ENCODE assay signal across 1 cellular context in genomic region chr4:94451669-94452475, GRCh38.
A peak's percentile ranks its signal among the peaks of the same experiment; 100 is the strongest.
TF ChIP-seq lines count a peak whose summit lies in the region.

A gene with protein sequence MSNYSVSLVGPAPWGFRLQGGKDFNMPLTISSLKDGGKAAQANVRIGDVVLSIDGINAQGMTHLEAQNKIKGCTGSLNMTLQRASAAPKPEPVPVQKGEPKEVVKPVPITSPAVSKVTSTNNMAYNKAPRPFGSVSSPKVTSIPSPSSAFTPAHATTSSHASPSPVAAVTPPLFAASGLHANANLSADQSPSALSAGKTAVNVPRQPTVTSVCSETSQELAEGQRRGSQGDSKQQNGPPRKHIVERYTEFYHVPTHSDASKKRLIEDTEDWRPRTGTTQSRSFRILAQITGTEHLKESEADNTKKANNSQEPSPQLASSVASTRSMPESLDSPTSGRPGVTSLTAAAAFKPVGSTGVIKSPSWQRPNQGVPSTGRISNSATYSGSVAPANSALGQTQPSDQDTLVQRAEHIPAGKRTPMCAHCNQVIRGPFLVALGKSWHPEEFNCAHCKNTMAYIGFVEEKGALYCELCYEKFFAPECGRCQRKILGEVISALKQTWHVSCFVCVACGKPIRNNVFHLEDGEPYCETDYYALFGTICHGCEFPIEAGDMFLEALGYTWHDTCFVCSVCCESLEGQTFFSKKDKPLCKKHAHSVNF (plus strand): TSS chr4:94451942. CDS start chr4:94455289, 3,347 bp downstream.

TF ChIP-seq in HEK293, 187 proteins besides CTCF, POLR2A, EP300 and RAD21 (continued from another document):
- TF ChIP-seq ZSCAN5A (tag by site-specific recombination; IDR thresholded peaks at IDR 0.05) (peak; percentile 50; the same call in 1 of the 2 replicates), ZNF791 (tag by site-specific recombination; IDR thresholded peaks at IDR 0.05) (no peak), ZFHX2 (tag by site-specific recombination; conservative IDR thresholded peaks at IDR 0.05) (0 out of 2 replicates have a peak, but pooled peaks have one; percentile 33), ZNF596 (tag by site-specific recombination; IDR thresholded peaks at IDR 0.05) (0 out of 2 replicates have a peak, but pooled peaks have one; percentile 35), SCRT1 (tag by site-specific recombination; IDR thresholded peaks at IDR 0.05; ENCODE audit: borderline replicate concordance) (peak; percentile 82), ZBTB11 (tag by site-specific recombination; conservative IDR thresholded peaks at IDR 0.05; ENCODE audit: low read depth) (peak; percentile 59), FEZF1 (tag by site-specific recombination; IDR thresholded peaks at IDR 0.05) (peak; percentile 86), GLIS2 (tag by site-specific recombination; IDR thresholded peaks at IDR 0.05) (peak; percentile 84), IKZF3 (tag by site-specific recombination; IDR thresholded peaks at IDR 0.05) (peak; percentile 41; the same call in 1 of the 2 replicates), ZNF449 (tag by site-specific recombination; IDR thresholded peaks at IDR 0.05) (peak; percentile 83), ZNF274 (IDR thresholded peaks at IDR 0.05; ENCODE audit: low read length) (no peak), ZNF274 (tag by site-specific recombination; IDR thresholded peaks at IDR 0.05; ENCODE audit: borderline replicate concordance) (no peak), ZNF76 (tag by site-specific recombination; IDR thresholded peaks at IDR 0.05; ENCODE audit: borderline replicate concordance, low read depth) (peak; percentile 78), ZNF777 (tag by site-specific recombination; IDR thresholded peaks at IDR 0.05; ENCODE audit: borderline replicate concordance) (peak; percentile 30; the same call in 1 of the 2 replicates), ZBTB20 (tag by site-specific recombination; IDR thresholded peaks at IDR 0.05) (peak; percentile 49; the same call in 1 of the 2 replicates)
- TF ChIP-seq, protein P1, sequence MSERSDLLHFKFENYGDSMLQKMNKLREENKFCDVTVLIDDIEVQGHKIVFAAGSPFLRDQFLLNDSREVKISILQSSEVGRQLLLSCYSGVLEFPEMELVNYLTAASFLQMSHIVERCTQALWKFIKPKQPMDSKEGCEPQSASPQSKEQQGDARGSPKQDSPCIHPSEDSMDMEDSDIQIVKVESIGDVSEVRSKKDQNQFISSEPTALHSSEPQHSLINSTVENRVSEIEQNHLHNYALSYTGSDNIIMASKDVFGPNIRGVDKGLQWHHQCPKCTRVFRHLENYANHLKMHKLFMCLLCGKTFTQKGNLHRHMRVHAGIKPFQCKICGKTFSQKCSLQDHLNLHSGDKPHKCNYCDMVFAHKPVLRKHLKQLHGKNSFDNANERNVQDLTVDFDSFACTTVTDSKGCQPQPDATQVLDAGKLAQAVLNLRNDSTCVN (tag by site-specific recombination; optimal IDR thresholded peaks at IDR 0.05) = peak; percentile 91
- TF ChIP-seq, protein P2, sequence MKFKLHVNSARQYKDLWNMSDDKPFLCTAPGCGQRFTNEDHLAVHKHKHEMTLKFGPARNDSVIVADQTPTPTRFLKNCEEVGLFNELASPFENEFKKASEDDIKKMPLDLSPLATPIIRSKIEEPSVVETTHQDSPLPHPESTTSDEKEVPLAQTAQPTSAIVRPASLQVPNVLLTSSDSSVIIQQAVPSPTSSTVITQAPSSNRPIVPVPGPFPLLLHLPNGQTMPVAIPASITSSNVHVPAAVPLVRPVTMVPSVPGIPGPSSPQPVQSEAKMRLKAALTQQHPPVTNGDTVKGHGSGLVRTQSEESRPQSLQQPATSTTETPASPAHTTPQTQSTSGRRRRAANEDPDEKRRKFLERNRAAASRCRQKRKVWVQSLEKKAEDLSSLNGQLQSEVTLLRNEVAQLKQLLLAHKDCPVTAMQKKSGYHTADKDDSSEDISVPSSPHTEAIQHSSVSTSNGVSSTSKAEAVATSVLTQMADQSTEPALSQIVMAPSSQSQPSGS (tag by site-specific recombination; IDR thresholded peaks at IDR 0.05; ENCODE audit: low read depth) = no peak
- TF ChIP-seq, protein P3, sequence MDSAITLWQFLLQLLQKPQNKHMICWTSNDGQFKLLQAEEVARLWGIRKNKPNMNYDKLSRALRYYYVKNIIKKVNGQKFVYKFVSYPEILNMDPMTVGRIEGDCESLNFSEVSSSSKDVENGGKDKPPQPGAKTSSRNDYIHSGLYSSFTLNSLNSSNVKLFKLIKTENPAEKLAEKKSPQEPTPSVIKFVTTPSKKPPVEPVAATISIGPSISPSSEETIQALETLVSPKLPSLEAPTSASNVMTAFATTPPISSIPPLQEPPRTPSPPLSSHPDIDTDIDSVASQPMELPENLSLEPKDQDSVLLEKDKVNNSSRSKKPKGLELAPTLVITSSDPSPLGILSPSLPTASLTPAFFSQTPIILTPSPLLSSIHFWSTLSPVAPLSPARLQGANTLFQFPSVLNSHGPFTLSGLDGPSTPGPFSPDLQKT (IDR thresholded peaks at IDR 0.05; ENCODE audit: borderline replicate concordance, low read depth, low read length) = peak; percentile 19; the same call in 1 of the 2 replicates
- TF ChIP-seq, protein P4, sequence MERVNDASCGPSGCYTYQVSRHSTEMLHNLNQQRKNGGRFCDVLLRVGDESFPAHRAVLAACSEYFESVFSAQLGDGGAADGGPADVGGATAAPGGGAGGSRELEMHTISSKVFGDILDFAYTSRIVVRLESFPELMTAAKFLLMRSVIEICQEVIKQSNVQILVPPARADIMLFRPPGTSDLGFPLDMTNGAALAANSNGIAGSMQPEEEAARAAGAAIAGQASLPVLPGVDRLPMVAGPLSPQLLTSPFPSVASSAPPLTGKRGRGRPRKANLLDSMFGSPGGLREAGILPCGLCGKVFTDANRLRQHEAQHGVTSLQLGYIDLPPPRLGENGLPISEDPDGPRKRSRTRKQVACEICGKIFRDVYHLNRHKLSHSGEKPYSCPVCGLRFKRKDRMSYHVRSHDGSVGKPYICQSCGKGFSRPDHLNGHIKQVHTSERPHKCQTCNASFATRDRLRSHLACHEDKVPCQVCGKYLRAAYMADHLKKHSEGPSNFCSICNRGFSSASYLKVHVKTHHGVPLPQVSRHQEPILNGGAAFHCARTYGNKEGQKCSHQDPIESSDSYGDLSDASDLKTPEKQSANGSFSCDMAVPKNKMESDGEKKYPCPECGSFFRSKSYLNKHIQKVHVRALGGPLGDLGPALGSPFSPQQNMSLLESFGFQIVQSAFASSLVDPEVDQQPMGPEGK (tag by site-specific recombination; IDR thresholded peaks at IDR 0.05) = peak; percentile 74; the same call in 1 of the 2 replicates
